In genomic region chr13:60028021-60028420, GRCh38 we compare ENCODE assay signal across 17 cellular contexts.
"Had no signal": no experiment of that assay in that cellular context is flagged by ENCODE, and none has a peak within 500 bp of the region (broad histone marks: within the 10 kb centered on the region; RNA-seq: fewer than 3 reads in every experiment).

No MANE protein-coding gene starts in this region.

- H3K27me3 ChIP-seq: gastrocnemius medialis, heart right ventricle, neural progenitor cell, ovary, sigmoid colon, testis, upper lobe of left lung had no signal

- H3K36me3 ChIP-seq: gastrocnemius medialis, heart right ventricle, neural progenitor cell, ovary, sigmoid colon, upper lobe of left lung had no signal

- H3K27ac ChIP-seq: gastrocnemius medialis, neural progenitor cell, ovary, sigmoid colon, testis, upper lobe of left lung had no signal

- H3K4me1 ChIP-seq: gastrocnemius medialis, neural progenitor cell, sigmoid colon, upper lobe of left lung had no signal

- H3K9ac ChIP-seq: neural progenitor cell had no signal

- H3K4me2 ChIP-seq: neural progenitor cell had no signal

- H2AFZ ChIP-seq: neural progenitor cell had no signal

- H3K9me3 ChIP-seq: gastrocnemius medialis, ovary, sigmoid colon, testis, upper lobe of left lung had no signal

- DNase-seq: activated CD4-positive, alpha-beta T cell treated with anti-CD3 and anti-CD28 coated beads, Interleukin-2, amount 50 U/mL, for 48 hours; activated T-cell treated with anti-CD3 and anti-CD28 coated beads for 4 hours; effector CD8-positive, alpha-beta T cell; gastrocnemius medialis; heart right ventricle; immature natural killer cell; kidney glomerular epithelial cell; mesendoderm; naive thymus-derived CD4-positive, alpha-beta T cell; ovary; sigmoid colon; stimulated activated CD4-positive, alpha-beta T cell treated with anti-CD3 and anti-CD28 coated beads, Interleukin-4, amount 100 ng/mL, for 24 hours; testis; upper lobe of left lung had no signal

- ATAC-seq: esophagus mucosa; naive thymus-derived CD4-positive, alpha-beta T cell; stimulated activated memory B cell treated with anti-CD40 and anti-IgM and Interleukin-4, amounts not matched to agents 10 μg/mL and 1 μg/mL and 100 μg/mL, for 72 hours had no signal

- H3K4me3 ChIP-seq: gastrocnemius medialis, heart right ventricle, neural progenitor cell, ovary, sigmoid colon, testis, upper lobe of left lung had no signal
